Comparison of ENCODE assay signal across 1 cellular context in genomic region chr1:61140056-61140549, GRCh38.
TF ChIP-seq lines count a peak whose summit lies in the region.

No MANE protein-coding gene starts in this region.

TF ChIP-seq in A549, 52 proteins besides CTCF, POLR2A, EP300 and RAD21 (continued from another document):
- TF ChIP-seq HMGXB4 (CRISPR knock-in tag; IDR thresholded peaks at IDR 0.05; ENCODE audit: borderline replicate concordance): no peak
